8 cellular contexts compared by ENCODE assay signal in genomic region chr1:25544243-25544764, GRCh38. TPM values are rescaled to one million over a fixed set of nuclear protein-coding genes. Genes with fewer than 3 reads are reported as not detected.
A peak's percentile ranks its signal among the peaks of the same experiment; 100 is the strongest.
DNase-seq lines count a peak whose midpoint lies in the region; ATAC-seq and TF ChIP-seq lines count a peak whose summit lies in the region.

No MANE protein-coding gene starts in this region.

- H3K36me3 ChIP-seq in kidney epithelial cell (ENCODE audit: control insufficient read depth, insufficient read depth, low read length) (no peaks in the 10 kb centered on the region), thymus (ENCODE audit: control insufficient read depth, insufficient read depth) (no peaks in the 10 kb centered on the region)

- peaks cover 44% of the 10 kb centered on the region for H3K4me1 Mint-ChIP-seq in activated CD4-positive, alpha-beta T cell treated with anti-CD3 and anti-CD28 coated beads, Interleukin-2, amount 10 ng/mL, durations not matched to agents 7 days and 5 days
- H3K4me1 Mint-ChIP-seq in activated naive CD4-positive, alpha-beta T cell treated with anti-CD3 and anti-CD28 coated beads, Interleukin-2, amount 50 U/mL, for 24 hours: peaks cover 48% of the 10 kb centered on the region

- H3K36me3 Mint-ChIP-seq in activated CD4-positive, alpha-beta T cell treated with anti-CD3 and anti-CD28 coated beads, Interleukin-2, amount 10 ng/mL, durations not matched to agents 7 days and 5 days (ENCODE audit: low read depth): peaks cover 23% of the 10 kb centered on the region
- no peaks in the 10 kb centered on the region for H3K36me3 Mint-ChIP-seq in activated naive CD4-positive, alpha-beta T cell treated with anti-CD3 and anti-CD28 coated beads, Interleukin-2, amount 50 U/mL, for 24 hours

- no peaks in the 10 kb centered on the region for H3K27me3 Mint-ChIP-seq in activated CD4-positive, alpha-beta T cell treated with anti-CD3 and anti-CD28 coated beads, Interleukin-2, amount 10 ng/mL, durations not matched to agents 7 days and 5 days
- no peaks in the 10 kb centered on the region for H3K27me3 Mint-ChIP-seq in activated naive CD4-positive, alpha-beta T cell treated with anti-CD3 and anti-CD28 coated beads, Interleukin-2, amount 50 U/mL, for 24 hours

- no peak for DNase-seq in activated CD4-positive, alpha-beta T cell treated with anti-CD3 and anti-CD28 coated beads, Interleukin-2, amount 10 ng/mL, durations not matched to agents 7 days and 5 days
- DNase-seq in activated CD4-positive, alpha-beta T cell treated with anti-CD3 and anti-CD28 coated beads for 1 hour: no peak
- no peak for DNase-seq in kidney epithelial cell (ENCODE audit: low read depth)
- no peak for DNase-seq in GM13976 (ENCODE audit: low spot score)

- peaks cover 13% of the 10 kb centered on the region for H3K4me1 ChIP-seq in thymus (ENCODE audit: control insufficient read depth, insufficient read depth, low read length)

- CTCF ChIA-PET in activated CD4-positive, alpha-beta T cell treated with anti-CD3 and anti-CD28 coated beads, Interleukin-2, amount 10 ng/mL, durations not matched to agents 7 days and 5 days (lab: Charles Lee): no interaction called here

- POLR2A ChIA-PET in activated CD4-positive, alpha-beta T cell treated with anti-CD3 and anti-CD28 coated beads, Interleukin-2, amount 10 ng/mL, durations not matched to agents 7 days and 5 days (lab: Charles Lee): no interaction called here

- TF ChIP-seq CTCF in kidney epithelial cell (IDR thresholded peaks at IDR 0.05; ENCODE audit: insufficient read depth, low read length, poor library complexity, severe bottlenecking) (no peak), GM13976 (IDR thresholded peaks at IDR 0.05; ENCODE audit: borderline replicate concordance, control extremely low read depth, extremely low read depth, insufficient read depth, missing control alignments) (no peak)

- in situ Hi-C loops in GM13976 (cut with MboI; ENCODE audit: low sequenced_read_pairs, unreplicated experiment): no loop called here

- peak overlapping the region; percentile 79 for H3K4me3 Mint-ChIP-seq in activated CD4-positive, alpha-beta T cell treated with anti-CD3 and anti-CD28 coated beads, Interleukin-2, amount 10 ng/mL, durations not matched to agents 7 days and 5 days
- H3K4me3 Mint-ChIP-seq in activated naive CD4-positive, alpha-beta T cell treated with anti-CD3 and anti-CD28 coated beads, Interleukin-2, amount 50 U/mL, for 24 hours: peak overlapping the region; percentile 89

- H3K9me3 Mint-ChIP-seq in activated CD4-positive, alpha-beta T cell treated with anti-CD3 and anti-CD28 coated beads, Interleukin-2, amount 10 ng/mL, durations not matched to agents 7 days and 5 days: no peaks in the 10 kb centered on the region
- H3K9me3 Mint-ChIP-seq in activated naive CD4-positive, alpha-beta T cell treated with anti-CD3 and anti-CD28 coated beads, Interleukin-2, amount 50 U/mL, for 24 hours: no peaks in the 10 kb centered on the region

- ATAC-seq in GM21619 (IDR thresholded peaks at IDR 0.05; ENCODE audit: unreplicated experiment) (no peak), HG03378 (IDR thresholded peaks at IDR 0.05; ENCODE audit: unreplicated experiment) (no peak)

- H3K4me3 ChIP-seq in kidney epithelial cell (ENCODE audit: low read depth, low read length): peak overlapping the region; percentile 67
- peak overlapping the region; percentile 67 for H3K4me3 ChIP-seq in thymus (ENCODE audit: low read length)

- no peak overlapping the region for H3K27ac ChIP-seq in thymus (ENCODE audit: low read depth)

- peak overlapping the region; percentile 71 for H3K27ac Mint-ChIP-seq in activated CD4-positive, alpha-beta T cell treated with anti-CD3 and anti-CD28 coated beads, Interleukin-2, amount 10 ng/mL, durations not matched to agents 7 days and 5 days
- peak overlapping the region; percentile 90 for H3K27ac Mint-ChIP-seq in activated naive CD4-positive, alpha-beta T cell treated with anti-CD3 and anti-CD28 coated beads, Interleukin-2, amount 50 U/mL, for 24 hours

- H3K9me3 ChIP-seq in thymus (ENCODE audit: control insufficient read depth): no peaks in the 10 kb centered on the region

- peaks cover 4% of the 10 kb centered on the region for H3K27me3 ChIP-seq in kidney epithelial cell (ENCODE audit: control insufficient read depth, insufficient read depth, low read length)
- peaks cover 34% of the 10 kb centered on the region for H3K27me3 ChIP-seq in thymus (ENCODE audit: control insufficient read depth, insufficient read depth)

- 18% methylated on average over 25 of the region's 25 CpGs for WGBS in thymus

RNA-seq across cellular contexts. Expression of gene LDLRAP1, which starts 0.9 kb away (rescaled TPM):
- total RNA-seq in activated CD4-positive, alpha-beta T cell treated with anti-CD3 and anti-CD28 coated beads, Interleukin-2, amount 10 ng/mL, durations not matched to agents 7 days and 5 days: 10 to 100 TPM; 64.4 to 65.3 TPM
- 7.5 and 15.3 TPM in 2 replicates for total RNA-seq in kidney epithelial cell
- 31.6 TPM for polyA plus RNA-seq in thymus
